Comparison of ENCODE assay signal across 23 cellular contexts in genomic region chr16:2285731-2286191, GRCh38. TPM values are rescaled to one million over a fixed set of nuclear protein-coding genes. Genes with fewer than 3 reads are reported as not detected.
"Had no signal": no experiment of that assay in that cellular context is flagged by ENCODE, and none has a peak within 500 bp of the region (broad histone marks: within the 10 kb centered on the region; RNA-seq: fewer than 3 reads in every experiment).

No MANE protein-coding gene starts in this region.

- H3K27me3 ChIP-seq: dorsolateral prefrontal cortex, sigmoid colon, testis, tibial artery had no signal

- H3K9ac ChIP-seq: parathyroid adenoma had no signal

- H3K27ac Mint-ChIP-seq: immature natural killer cell; natural killer cell; progenitor cell of endocrine pancreas; stimulated activated memory B cell treated with anti-CD40 and anti-IgM and Interleukin-4, amounts not matched to agents 10 μg/mL and 1 μg/mL and 100 μg/mL, for 72 hours; type B pancreatic cell had no signal

- H3K4me3 ChIP-seq: dorsolateral prefrontal cortex, lower lobe of right lung, sigmoid colon, testis, tibial artery had no signal

- H3K27ac ChIP-seq: epithelial cell of prostate, foreskin keratinocyte, lower lobe of right lung, parathyroid adenoma, sigmoid colon, testis, tibial artery had no signal

- FAIRE-seq: colon had no signal

- DNase-seq: dorsolateral prefrontal cortex; effector CD4-positive, alpha-beta T cell; foreskin keratinocyte; glutamatergic neuron; hypothalamus; immature natural killer cell; islet precursor cell; left ventricle myocardium superior; lower lobe of right lung; natural killer cell; sigmoid colon; stimulated activated CD4-positive, alpha-beta T cell treated with anti-CD3 and anti-CD28 coated beads, Interleukin-2, amount 100 ng/mL, for 24 hours; stimulated activated CD4-positive, alpha-beta T cell treated with anti-CD3 and anti-CD28 coated beads, Interleukin-4, amount 100 ng/mL, for 24 hours; stimulated activated naive CD8-positive, alpha-beta T cell treated with anti-CD3 and anti-CD28 coated beads, Interleukin-15, Interleukin-2, amounts not matched to agents 100 U/mL and 50 U/mL, for 24 hours; substantia nigra; testis; tibial artery had no signal

- H3K36me3 Mint-ChIP-seq: natural killer cell, type B pancreatic cell had no signal

- H3K4me3 Mint-ChIP-seq: immature natural killer cell; natural killer cell; stimulated activated memory B cell treated with anti-CD40 and anti-IgM and Interleukin-4, amounts not matched to agents 10 μg/mL and 1 μg/mL and 100 μg/mL, for 72 hours; type B pancreatic cell had no signal

- H3K9me3 ChIP-seq: lower lobe of right lung, sigmoid colon, testis, tibial artery had no signal

- H3K9me3 Mint-ChIP-seq: natural killer cell; stimulated activated memory B cell treated with anti-CD40 and anti-IgM and Interleukin-4, amounts not matched to agents 10 μg/mL and 1 μg/mL and 100 μg/mL, for 72 hours; type B pancreatic cell had no signal

- H3K4me1 Mint-ChIP-seq: immature natural killer cell; natural killer cell; stimulated activated memory B cell treated with anti-CD40 and anti-IgM and Interleukin-4, amounts not matched to agents 10 μg/mL and 1 μg/mL and 100 μg/mL, for 72 hours had no signal

- H3K27me3 Mint-ChIP-seq: stimulated activated memory B cell treated with anti-CD40 and anti-IgM and Interleukin-4, amounts not matched to agents 10 μg/mL and 1 μg/mL and 100 μg/mL, for 72 hours had no signal

- H3K4me1 ChIP-seq: foreskin keratinocyte, lower lobe of right lung, parathyroid adenoma, sigmoid colon, testis, tibial artery had no signal

RNA-seq across cellular contexts. Expression of gene DNASE1L2, which starts 49.5 kb away (rescaled TPM):
- polyA plus RNA-seq: immature natural killer cell had no signal
